Comparison of ENCODE assay signal across 19 cellular contexts in genomic region chr11:110764485-110764884, GRCh38. TPM values are rescaled to one million over a fixed set of nuclear protein-coding genes. Genes with fewer than 3 reads are reported as not detected.
"Had no signal": no experiment of that assay in that cellular context is flagged by ENCODE, and none has a peak within 500 bp of the region (broad histone marks: within the 10 kb centered on the region; RNA-seq: fewer than 3 reads in every experiment).

No MANE protein-coding gene starts in this region.

- H3K79me2 ChIP-seq: hepatocyte had no signal

- H3K36me3 ChIP-seq: left ventricle myocardium inferior, right atrium auricular region, spleen, tibial nerve, uterus had no signal

- H3K9me3 ChIP-seq: left ventricle myocardium inferior, mucosa of descending colon, right atrium auricular region, spleen, tibial nerve, uterus had no signal

- ATAC-seq: mucosa of descending colon; naive thymus-derived CD4-positive, alpha-beta T cell; natural killer cell treated with Interleukin-12 subunit alpha and Interleukin-12 subunit beta and Interleukin-15 and Interleukin-18, amount 100 ng/mL, for 72 hours; stimulated activated effector memory CD8-positive, alpha-beta T cell treated with anti-CD3 and anti-CD28 coated beads, Interleukin-12 subunit alpha, Interleukin-12 subunit beta, amount 100 ng/mL, for 72 hours had no signal

- H3K4me1 ChIP-seq: uterus had no signal

- H3K4me3 ChIP-seq: hepatocyte, left ventricle myocardium inferior, lung, mucosa of descending colon, right atrium auricular region, spleen, tibial nerve, uterus had no signal

- H3K27me3 ChIP-seq: hepatocyte, right atrium auricular region, spleen, tibial nerve, uterus had no signal

- FAIRE-seq: small intestine had no signal

- H3K27ac ChIP-seq: hepatocyte, left ventricle myocardium inferior, right atrium auricular region, spleen, tibial nerve, uterus had no signal

- H2AFZ ChIP-seq: hepatocyte had no signal

- DNase-seq: islet precursor cell; left ventricle myocardium inferior; mesendoderm; midbrain; mucosa of descending colon; naive thymus-derived CD4-positive, alpha-beta T cell; nucleus accumbens; small intestine; spleen; stimulated activated CD4-positive, alpha-beta T cell treated with anti-CD3 and anti-CD28 coated beads, Interleukin-4, amount 100 ng/mL, for 24 hours; stimulated activated naive CD4-positive, alpha-beta T cell; substantia nigra; uterus had no signal

RNA-seq across cellular contexts. Expression of gene ARHGAP20, which starts 52.2 kb away (rescaled TPM):
- polyA plus RNA-seq: naive thymus-derived CD4-positive, alpha-beta T cell had no signal
